ENCODE assay signal across 29 cellular contexts in genomic region chr3:137010137-137010536, GRCh38.
"Had no signal": no experiment of that assay in that cellular context is flagged by ENCODE, and none has a peak within 500 bp of the region (broad histone marks: within the 10 kb centered on the region; RNA-seq: fewer than 3 reads in every experiment).

No MANE protein-coding gene starts in this region.

- H3K9me3 Mint-ChIP-seq: naive thymus-derived CD4-positive, alpha-beta T cell; natural killer cell; nephron; stimulated activated memory B cell treated with anti-CD40 and anti-IgM and Interleukin-4, amounts not matched to agents 10 μg/mL and 1 μg/mL and 100 μg/mL, for 72 hours; stimulated activated naive CD8-positive, alpha-beta T cell treated with anti-CD3 and anti-CD28 coated beads, Interleukin-15, amount 100 ng/mL, for 72 hours had no signal

- H3K4me1 ChIP-seq: parathyroid adenoma, psoas muscle, thyroid gland had no signal

- H3K36me3 ChIP-seq: neutrophil, ovary, right lobe of liver, sigmoid colon, thyroid gland, tibial nerve, upper lobe of left lung had no signal

- H3K27ac Mint-ChIP-seq: natural killer cell; nephron; progenitor cell of endocrine pancreas; stimulated activated memory B cell treated with anti-CD40 and anti-IgM and Interleukin-4, amounts not matched to agents 10 μg/mL and 1 μg/mL and 100 μg/mL, for 72 hours had no signal

- DNase-seq: naive thymus-derived CD4-positive, alpha-beta T cell; natural killer cell; nucleus accumbens; ovary; psoas muscle; right cardiac atrium; right lobe of liver; sigmoid colon; small intestine; stimulated activated CD4-positive, alpha-beta T cell treated with anti-CD3 and anti-CD28 coated beads, Interleukin-15, amount 100 ng/mL, for 24 hours; stimulated activated CD4-positive, alpha-beta T cell treated with anti-CD3 and anti-CD28 coated beads, Interleukin-2, amount 100 ng/mL, for 24 hours; stimulated activated CD4-positive, alpha-beta T cell treated with anti-CD3 and anti-CD28 coated beads, Interleukin-2, amount 100 ng/mL, for 48 hours; stimulated activated CD4-positive, alpha-beta T cell treated with anti-CD3 and anti-CD28 coated beads, Interleukin-4, amount 100 ng/mL, for 24 hours; stimulated activated naive CD4-positive, alpha-beta T cell; stimulated activated naive CD8-positive, alpha-beta T cell treated with anti-CD3 and anti-CD28 coated beads, Interleukin-15, amount 100 ng/mL, for 72 hours; stimulated activated naive CD8-positive, alpha-beta T cell treated with anti-CD3 and anti-CD28 coated beads, Interleukin-15, Interleukin-2, amounts not matched to agents 100 U/mL and 50 U/mL, for 24 hours; substantia nigra; testis; thyroid gland; trophoblast cell; upper lobe of left lung had no signal

- H3K27me3 Mint-ChIP-seq: naive thymus-derived CD4-positive, alpha-beta T cell; progenitor cell of endocrine pancreas; stimulated activated memory B cell treated with anti-CD40 and anti-IgM and Interleukin-4, amounts not matched to agents 10 μg/mL and 1 μg/mL and 100 μg/mL, for 72 hours; stimulated activated naive CD8-positive, alpha-beta T cell treated with anti-CD3 and anti-CD28 coated beads, Interleukin-15, amount 100 ng/mL, for 72 hours had no signal

- H3K36me3 Mint-ChIP-seq: natural killer cell; stimulated activated memory B cell treated with anti-CD40 and anti-IgM and Interleukin-4, amounts not matched to agents 10 μg/mL and 1 μg/mL and 100 μg/mL, for 72 hours had no signal

- H3K4me3 ChIP-seq: ovary, psoas muscle, right lobe of liver, sigmoid colon, suprapubic skin, testis, thyroid gland, tibial nerve, upper lobe of left lung, vagina had no signal

- ATAC-seq: naive thymus-derived CD4-positive, alpha-beta T cell; natural killer cell; psoas muscle; right cardiac atrium; right lobe of liver; stimulated activated memory B cell treated with anti-CD40 and anti-IgM and Interleukin-4, amounts not matched to agents 10 μg/mL and 1 μg/mL and 100 μg/mL, for 72 hours; stimulated activated naive CD8-positive, alpha-beta T cell treated with anti-CD3 and anti-CD28 coated beads, Interleukin-15, amount 100 ng/mL, for 72 hours; stimulated activated naive CD8-positive, alpha-beta T cell treated with anti-CD3 and anti-CD28 coated beads, Interleukin-15, Interleukin-2, amounts not matched to agents 100 U/mL and 50 U/mL, for 24 hours had no signal

- H2AFZ ChIP-seq: parathyroid adenoma had no signal

- H3K9me3 ChIP-seq: neutrophil, ovary, psoas muscle, right lobe of liver, sigmoid colon, suprapubic skin, testis, thyroid gland, tibial nerve, upper lobe of left lung, vagina had no signal

- H3K79me2 ChIP-seq: parathyroid adenoma had no signal

- H3K4me3 Mint-ChIP-seq: naive thymus-derived CD4-positive, alpha-beta T cell; natural killer cell; nephron; stimulated activated memory B cell treated with anti-CD40 and anti-IgM and Interleukin-4, amounts not matched to agents 10 μg/mL and 1 μg/mL and 100 μg/mL, for 72 hours; stimulated activated naive CD8-positive, alpha-beta T cell treated with anti-CD3 and anti-CD28 coated beads, Interleukin-15, amount 100 ng/mL, for 72 hours had no signal

- H3K27me3 ChIP-seq: neutrophil, ovary, right lobe of liver, sigmoid colon, suprapubic skin, testis, thyroid gland, tibial nerve, upper lobe of left lung, vagina had no signal

- H3K9ac ChIP-seq: parathyroid adenoma had no signal

- H3K27ac ChIP-seq: neutrophil, ovary, parathyroid adenoma, psoas muscle, right lobe of liver, sigmoid colon, suprapubic skin, testis, thyroid gland, tibial nerve, upper lobe of left lung, vagina had no signal
